In genomic region chr11:37504925-37505324, GRCh38 we compare ENCODE assay signal across 12 cellular contexts.
DNase-seq lines count a peak whose midpoint lies in the region; ATAC-seq and TF ChIP-seq lines count a peak whose summit lies in the region.
"Had no signal": no experiment of that assay in that cellular context is flagged by ENCODE, and none has a peak within 500 bp of the region (broad histone marks: within the 10 kb centered on the region; RNA-seq: fewer than 3 reads in every experiment).

No MANE protein-coding gene starts in this region.

- H3K9me3 Mint-ChIP-seq in neural progenitor cell: no peaks in the 10 kb centered on the region
- H3K9me3 Mint-ChIP-seq in CD4-positive, alpha-beta T cell: peaks cover 11% of the 10 kb centered on the region

- H3K4me1 ChIP-seq in PC-9 (replicated peaks; ENCODE audit: insufficient read depth) (peaks cover 63% of the 10 kb centered on the region), neural progenitor cell (peaks cover 19% of the 10 kb centered on the region)

- no peak overlapping the region for H3K27ac Mint-ChIP-seq in neural progenitor cell
- H3K27ac Mint-ChIP-seq in CD4-positive, alpha-beta T cell: no peak overlapping the region
- H3K27ac Mint-ChIP-seq: CD4-positive, CD25-positive, alpha-beta regulatory T cell had no signal

- H3K36me3 ChIP-seq in PC-9 (ENCODE audit: low read depth) (no peaks in the 10 kb centered on the region), neural progenitor cell (no peaks in the 10 kb centered on the region)
- H3K36me3 ChIP-seq: thoracic aorta had no signal

- H3K4me2 ChIP-seq in PC-9 (peak overlapping the region; percentile 77), neural progenitor cell (peak overlapping the region; percentile 0)

- H3K4me1 Mint-ChIP-seq in neural progenitor cell: peaks cover 9% of the 10 kb centered on the region
- H3K4me1 Mint-ChIP-seq in CD4-positive, alpha-beta T cell (ENCODE audit: low read depth): no peaks in the 10 kb centered on the region
- H3K4me1 Mint-ChIP-seq: CD4-positive, CD25-positive, alpha-beta regulatory T cell had no signal

- H3K4me3 ChIP-seq in PC-9: peak overlapping the region; percentile 33; the same call in 1 of the 2 replicates
- H3K4me3 ChIP-seq in neural progenitor cell: no peak overlapping the region
- H3K4me3 ChIP-seq: thoracic aorta had no signal

- H3K27ac ChIP-seq in PC-9 (peak overlapping the region; percentile 99), neural progenitor cell (no peak overlapping the region)
- H3K27ac ChIP-seq in CD4-positive, alpha-beta T cell (ENCODE audit: low read depth, low read length): no peak overlapping the region
- H3K27ac ChIP-seq: thoracic aorta had no signal

- intact Hi-C loops in PC-9 (cut with micrococcal nuclease; ENCODE audit: unreplicated experiment): loop anchor here (10.0 kb wide), 1 partner anchor 510 kb away; no protein-coding TSS in a partner anchor
- intact Hi-C loops in CD4-positive, alpha-beta T cell (cut with DNase I, micrococcal nuclease): no loop called here

- no peaks in the 10 kb centered on the region for H3K36me3 Mint-ChIP-seq in neural progenitor cell
- H3K36me3 Mint-ChIP-seq in CD4-positive, alpha-beta T cell (ENCODE audit: low read depth): no peaks in the 10 kb centered on the region
- H3K36me3 Mint-ChIP-seq: CD4-positive, CD25-positive, alpha-beta regulatory T cell had no signal

- H3K4me3 Mint-ChIP-seq in neural progenitor cell: no peak overlapping the region
- H3K4me3 Mint-ChIP-seq in CD4-positive, alpha-beta T cell: no peak overlapping the region
- H3K4me3 Mint-ChIP-seq: CD4-positive, CD25-positive, alpha-beta regulatory T cell had no signal

- peaks cover 46% of the 10 kb centered on the region for H3F3A ChIP-seq in PC-9 (ENCODE audit: insufficient read depth, low read depth)
- no peaks in the 10 kb centered on the region for H3F3A ChIP-seq in neural progenitor cell (ENCODE audit: low read depth)

- no peaks in the 10 kb centered on the region for H3K9me2 ChIP-seq in PC-9 (ENCODE audit: insufficient read depth)

- H3K9ac ChIP-seq in neural progenitor cell: no peak overlapping the region

- no peak for TF ChIP-seq CTCF in PC-9 (conservative IDR thresholded peaks at IDR 0.05)
- no peak for TF ChIP-seq CTCF in neural progenitor cell (IDR thresholded peaks at IDR 0.05)
- TF ChIP-seq CTCF in CD4-positive, alpha-beta T cell (IDR thresholded peaks at IDR 0.05): no peak

- BruUV-seq in PC-9 (replicated peaks; lab: Mats Ljungman, UMichigan): no TSS peak

- H2AFZ ChIP-seq in PC-9 (0 out of 2 replicates have a peak overlapping the region, but pooled peaks have one; percentile 40), neural progenitor cell (replicated peaks) (no peak overlapping the region)

- H3K79me2 ChIP-seq in PC-9 (ENCODE audit: low read depth) (no peaks in the 10 kb centered on the region), neural progenitor cell (ENCODE audit: low read depth) (no peaks in the 10 kb centered on the region)

- H3K9me3 ChIP-seq in PC-9 (ENCODE audit: insufficient read depth, low read depth) (peaks cover 13% of the 10 kb centered on the region; the same call in 1 of the 2 replicates), neural progenitor cell (ENCODE audit: low read depth) (no peaks in the 10 kb centered on the region)
- H3K9me3 ChIP-seq in CD4-positive, alpha-beta T cell (ENCODE audit: control insufficient read depth, low read length): no peaks in the 10 kb centered on the region
- H3K9me3 ChIP-seq: thoracic aorta had no signal

- CTCF ChIA-PET in PC-9 (lab: Charles Lee): no interaction called here
- CTCF ChIA-PET in CD4-positive, alpha-beta T cell (lab: Charles Lee): no interaction called here

- no peaks in the 10 kb centered on the region for H3K27me3 ChIP-seq in PC-9 (ENCODE audit: insufficient read depth, low read depth)
- no peaks in the 10 kb centered on the region for H3K27me3 ChIP-seq in neural progenitor cell
- H3K27me3 ChIP-seq in CD4-positive, alpha-beta T cell (ENCODE audit: control insufficient read depth, insufficient read depth, low read length): no peaks in the 10 kb centered on the region

- H4K20me1 ChIP-seq in PC-9 (ENCODE audit: insufficient read depth) (no peaks in the 10 kb centered on the region), neural progenitor cell (ENCODE audit: low read depth) (no peaks in the 10 kb centered on the region)

- no peak for ATAC-seq in CD4-positive, alpha-beta T cell (ENCODE audit: poor library complexity)
- ATAC-seq in GM19455 (IDR thresholded peaks at IDR 0.05; ENCODE audit: unreplicated experiment): no peak
- ATAC-seq: left lobe of liver had no signal

- POLR2A ChIA-PET in PC-9 (lab: Charles Lee; ENCODE audit: unreplicated experiment): interaction anchor here (0.5 kb wide), 1 partner anchor 906 kb away, joined by 7 read pairs; no protein-coding TSS in a partner anchor
- POLR2A ChIA-PET in CD4-positive, alpha-beta T cell (lab: Charles Lee): no interaction called here

- DNase-seq in EL (peak; percentile 98), PC-9 (peak; percentile 63 to 99), dedifferentiated amniotic fluid mesenchymal stem cell (ENCODE audit: extremely low spot score) (peak; percentile 81), neural progenitor cell (ENCODE audit: low spot score) (no peak), pons (ENCODE audit: low spot score) (no peak), SIG-M5 (lab: John Stamatoyannopoulos, UW) (no peak)
- no peak for DNase-seq in CD4-positive, alpha-beta T cell
- DNase-seq: aorta; CD4-positive, CD25-positive, alpha-beta regulatory T cell had no signal

- H3K27me3 Mint-ChIP-seq in neural progenitor cell (ENCODE audit: insufficient read depth, low read depth): peaks cover 2% of the 10 kb centered on the region
- H3K27me3 Mint-ChIP-seq in CD4-positive, alpha-beta T cell: no peaks in the 10 kb centered on the region
- H3K27me3 Mint-ChIP-seq: CD4-positive, CD25-positive, alpha-beta regulatory T cell had no signal

Comparison
In these comparisons a context has a peak if more than half of its experiments do, and no peak if none do; other contexts are left out.
1. DNase-seq: peak in EL (single experiment), PC-9 (2 of 2) and dedifferentiated amniotic fluid mesenchymal stem cell (single experiment); none in neural progenitor cell (single experiment), CD4-positive, alpha-beta T cell (0 of 10), pons (single experiment) and SIG-M5 (single experiment).